Comparison of ENCODE assay signal across 1 cellular context in genomic region chr12:127148318-127148717, GRCh38.
TF ChIP-seq lines count a peak whose summit lies in the region.

No MANE protein-coding gene starts in this region.

TF ChIP-seq in H1, 55 proteins besides CTCF, POLR2A, EP300 and RAD21:
- TF ChIP-seq SRF (IDR thresholded peaks at IDR 0.05; ENCODE audit: low read depth, low read length): peak; percentile 98
- TF ChIP-seq SP4 (IDR thresholded peaks at IDR 0.05; ENCODE audit: low read length): no peak
- no peak for TF ChIP-seq POLR2AphosphoS5 (IDR thresholded peaks at IDR 0.05; ENCODE audit: low read depth, low read length)
- TF ChIP-seq TBP (IDR thresholded peaks at IDR 0.05; ENCODE audit: low read depth, low read length): no peak
- no peak for TF ChIP-seq EZH2 (IDR thresholded peaks at IDR 0.05; ENCODE audit: low read depth, low read length, severe bottlenecking)
- TF ChIP-seq BCL11A (IDR thresholded peaks at IDR 0.05; ENCODE audit: low read depth in 2 of 2, low read length in 2 of 2): no peak
- no peak for TF ChIP-seq CEBPB (IDR thresholded peaks at IDR 0.05; ENCODE audit: low read depth, low read length)
- TF ChIP-seq USF2 (IDR thresholded peaks at IDR 0.05; ENCODE audit: low read length): 0 out of 2 replicates have a peak, but pooled peaks have one; percentile 28
